In genomic region chr2:32926708-32927084, GRCh38 we compare ENCODE assay signal across 11 cellular contexts. TPM values are rescaled to one million over a fixed set of nuclear protein-coding genes. Genes with fewer than 3 reads are reported as not detected.
DNase-seq lines count a peak whose midpoint lies in the region; FAIRE-seq and TF ChIP-seq lines count a peak whose summit lies in the region.
"Had no signal": no experiment of that assay in that cellular context is flagged by ENCODE, and none has a peak within 500 bp of the region (broad histone marks: within the 10 kb centered on the region; RNA-seq: fewer than 3 reads in every experiment).

No MANE protein-coding gene starts in this region.

- FAIRE-seq in small intestine (lab: Jason Lieb, UNC): no peak

- H3K4me3 ChIP-seq in neural cell (ENCODE audit: low read length) (no peak overlapping the region), small intestine (ENCODE audit: low read depth in 1 of 2, low read length in 2 of 2) (no peak overlapping the region)

- H3K9ac ChIP-seq in neural cell (ENCODE audit: low read length): no peak overlapping the region

- no peak overlapping the region for H3K27ac ChIP-seq in neural cell (ENCODE audit: low read length)
- no peak overlapping the region for H3K27ac ChIP-seq in small intestine (ENCODE audit: low read depth in 1 of 2, low read length in 1 of 2)

- no peaks in the 10 kb centered on the region for H3K79me2 ChIP-seq in neural cell (replicated peaks; ENCODE audit: insufficient read depth, low read length)

- H3K9me2 ChIP-seq in neural cell (ENCODE audit: insufficient read depth, low read length): no peaks in the 10 kb centered on the region

- H3K4me1 ChIP-seq in small intestine (ENCODE audit: control insufficient read depth in 2 of 2, insufficient read depth in 1 of 2, low read depth in 1 of 2, low read length in 1 of 2): no peaks in the 10 kb centered on the region

- no peaks in the 10 kb centered on the region for H3F3A ChIP-seq in neural cell (ENCODE audit: insufficient read depth, low read length, poor library complexity, severe bottlenecking)

- no peak for TF ChIP-seq EP300 in neural cell (conservative IDR thresholded peaks at IDR 0.05; ENCODE audit: poor library complexity, severe bottlenecking)

- TF ChIP-seq CTCF in neural cell (IDR thresholded peaks at IDR 0.05; ENCODE audit: poor library complexity, severe bottlenecking): no peak

- in situ Hi-C loops in SK-MEL-5 (cut with HindIII; ENCODE audit: low pct_unique_long_range_greater_than_20kb, low sequenced_read_pairs): loop anchor here (25.0 kb wide), 1 partner anchor 139 kb away; no protein-coding TSS in a partner anchor

- DNase-seq in EH (ENCODE audit: low read depth) (peak; percentile 70), SK-MEL-5 (ENCODE audit: low read depth, low spot score) (peak; percentile 93), foreskin melanocyte (peak; percentile 89), NCI-H524 treated with DMSO at 0.1 percent for 48 hours (lab: John Stamatoyannopoulos, UW) (no peak), small intestine (no peak), NCI-H82 treated with DMSO at 0.1 percent for 48 hours (lab: John Stamatoyannopoulos, UW; ENCODE audit: unreplicated experiment) (no peak)
- DNase-seq in stimulated activated CD4-positive, alpha-beta T cell treated with anti-CD3 and anti-CD28 coated beads, Interleukin-1b, Interleukin-23, amount 100 ng/mL, for 48 hours: no peak
- DNase-seq: CD4-positive, alpha-beta T cell; naive B cell; NCI-H1436 had no signal

- H3K4me2 ChIP-seq in neural cell (ENCODE audit: low read length): no peak overlapping the region

- no peak for TF ChIP-seq RAD21 in neural cell (conservative IDR thresholded peaks at IDR 0.05)

- no peaks in the 10 kb centered on the region for H4K20me1 ChIP-seq in neural cell (ENCODE audit: insufficient read depth)

- no peaks in the 10 kb centered on the region for H3K27me3 ChIP-seq in neural cell (ENCODE audit: insufficient read depth, low read depth, low read length)
- no peaks in the 10 kb centered on the region for H3K27me3 ChIP-seq in small intestine (ENCODE audit: control insufficient read depth in 2 of 2, insufficient read depth in 2 of 2, low read length in 2 of 2)

- WGBS in small intestine, 3 donors: 26 to 47% (median 32%) methylated on average over 2 of the region's 2 CpGs

- no peaks in the 10 kb centered on the region for H3K9me3 ChIP-seq in neural cell (ENCODE audit: low read length)
- no peaks in the 10 kb centered on the region for H3K9me3 ChIP-seq in small intestine (ENCODE audit: control insufficient read depth, low read depth)

- H3K36me3 ChIP-seq in neural cell (ENCODE audit: insufficient read depth, low read length) (no peaks in the 10 kb centered on the region), small intestine (ENCODE audit: control insufficient read depth in 2 of 2, insufficient read depth in 2 of 2, low read length in 2 of 2) (no peaks in the 10 kb centered on the region)

- peak overlapping the region; percentile 38 for H2AFZ ChIP-seq in neural cell (ENCODE audit: low read depth, low read length)

TF ChIP-seq in neural cell, 6 proteins besides CTCF, POLR2A, EP300 and RAD21:
- no peak for TF ChIP-seq EZH2 (IDR thresholded peaks at IDR 0.05; ENCODE audit: borderline replicate concordance, insufficient read depth, low read length, poor library complexity, severe bottlenecking)
- TF ChIP-seq SMC3 (conservative IDR thresholded peaks at IDR 0.05; ENCODE audit: poor library complexity): no peak
- TF ChIP-seq TAF1 (IDR thresholded peaks at IDR 0.05; ENCODE audit: low read depth): no peak
- no peak for TF ChIP-seq POLR2AphosphoS5 (IDR thresholded peaks at IDR 0.05)
- no peak for TF ChIP-seq MXI1 (conservative IDR thresholded peaks at IDR 0.05; ENCODE audit: poor library complexity, severe bottlenecking)
- no peak for TF ChIP-seq REST (IDR thresholded peaks at IDR 0.05; ENCODE audit: borderline replicate concordance)

RNA-seq across cellular contexts. Expression of gene LTBP1, which starts 20.1 kb away (rescaled TPM):
- total RNA-seq in SK-MEL-5 (2014; rRNA removed; shearing (Covaris generic)): 6.7 and 8.9 TPM in 2 replicates
- 7.7 and 11.9 TPM in 2 replicates for polyA plus RNA-seq in SK-MEL-5 (2015; cell fraction: cytosol; rRNA removed)
- polyA plus RNA-seq in SK-MEL-5 (2015; cell fraction: nucleus; rRNA removed): 6.4 TPM in 2 replicates
- polyA plus RNA-seq in neural cell (1.8 and 3.4 TPM in 2 replicates), small intestine (10 to 100 TPM in 1 of 3 donors, 1 to 10 TPM in 1, under 1 TPM in 1; 0.67 to 12.1 (median 2.4) TPM)
- 2.7 and 3.2 TPM in 2 replicates for polyA minus RNA-seq in neural cell

Comparison
In these comparisons a context has a peak if more than half of its experiments do, and no peak if none do; other contexts are left out.
1. DNase-seq: peak in EH (single experiment), SK-MEL-5 (single experiment) and foreskin melanocyte (single experiment); none in NCI-H524 treated with DMSO at 0.1 percent for 48 hours (single experiment), stimulated activated CD4-positive, alpha-beta T cell treated with anti-CD3 and anti-CD28 coated beads, Interleukin-1b, Interleukin-23, amount 100 ng/mL, for 48 hours (single experiment), small intestine (single experiment) and NCI-H82 treated with DMSO at 0.1 percent for 48 hours (single experiment).